ENCODE assay signal across 8 cellular contexts in genomic region chr1:28736450-28737244, GRCh38. TPM values are rescaled to one million over a fixed set of nuclear protein-coding genes. Genes with fewer than 3 reads are reported as not detected.
DNase-seq lines count a peak whose midpoint lies in the region; ATAC-seq and TF ChIP-seq lines count a peak whose summit lies in the region.

Gene YTHDF2 (plus strand): TSS chr1:28736940. CDS start chr1:28737121, 181 bp downstream.

- peaks cover 37% of the 10 kb centered on the region for H3K4me1 Mint-ChIP-seq in chondrocyte (ENCODE audit: low read depth)

- no peaks in the 10 kb centered on the region for H3K27me3 Mint-ChIP-seq in chondrocyte (ENCODE audit: low read depth)

- no peaks in the 10 kb centered on the region for H3K9me3 Mint-ChIP-seq in chondrocyte (ENCODE audit: low read depth)

- H3K27ac Mint-ChIP-seq in chondrocyte (ENCODE audit: unreplicated experiment), result peak within 1 kb of the TSS; percentile 99

- TF ChIP-seq CTCF in chondrocyte (IDR thresholded peaks at IDR 0.05), result peak; percentile 99

- ATAC-seq in HG03432 (IDR thresholded peaks at IDR 0.05; ENCODE audit: unreplicated experiment), result peak; percentile 90

- TF ChIP-seq POLR2A in GM19099 (IDR thresholded peaks at IDR 0.05; ENCODE audit: extremely low read depth, insufficient read length, low read depth), result peak; percentile 79

- DNase-seq in Ammon's horn (ENCODE audit: low spot score) (peak; percentile 95), NCI-H510A (lab: John Stamatoyannopoulos, UW) (peak; percentile 73), chondrocyte (ENCODE audit: low spot score) (peak; percentile 98), kidney glomerular epithelial cell (lab: John Stamatoyannopoulos, UW) (peak; percentile 95)
- DNase-seq in activated CD4-positive, alpha-beta T cell treated with anti-CD3 and anti-CD28 coated beads for 24 hours (ENCODE audit: low read depth in 2 of 2), result peak; percentile 97
- DNase-seq in stimulated activated CD4-positive, alpha-beta T cell treated with anti-CD3 and anti-CD28 coated beads, Interleukin-1b, Interleukin-23, amount 100 ng/mL, for 1 hour (ENCODE audit: low read depth in 2 of 2), result peak; percentile 96 to 97

- peaks cover 10% of the 10 kb centered on the region for H3K36me3 Mint-ChIP-seq in chondrocyte (ENCODE audit: low read depth)

- H3K4me3 Mint-ChIP-seq in chondrocyte (ENCODE audit: unreplicated experiment), result peak within 1 kb of the TSS; percentile 93

RNA-seq across cellular contexts. Expression of gene YTHDF2, which starts in this region (rescaled TPM):
- total RNA-seq in chondrocyte, result 56.5 to 68.8 TPM (median 62.0 TPM) in 3 replicates

Comparison
In these comparisons a context has a peak if more than half of its experiments do, and no peak if none do; other contexts are left out.
1. Peak in every context shown above with its lines: DNase-seq and ATAC-seq.